Comparison of ENCODE assay signal across 35 cellular contexts in the genomic region with DNA sequence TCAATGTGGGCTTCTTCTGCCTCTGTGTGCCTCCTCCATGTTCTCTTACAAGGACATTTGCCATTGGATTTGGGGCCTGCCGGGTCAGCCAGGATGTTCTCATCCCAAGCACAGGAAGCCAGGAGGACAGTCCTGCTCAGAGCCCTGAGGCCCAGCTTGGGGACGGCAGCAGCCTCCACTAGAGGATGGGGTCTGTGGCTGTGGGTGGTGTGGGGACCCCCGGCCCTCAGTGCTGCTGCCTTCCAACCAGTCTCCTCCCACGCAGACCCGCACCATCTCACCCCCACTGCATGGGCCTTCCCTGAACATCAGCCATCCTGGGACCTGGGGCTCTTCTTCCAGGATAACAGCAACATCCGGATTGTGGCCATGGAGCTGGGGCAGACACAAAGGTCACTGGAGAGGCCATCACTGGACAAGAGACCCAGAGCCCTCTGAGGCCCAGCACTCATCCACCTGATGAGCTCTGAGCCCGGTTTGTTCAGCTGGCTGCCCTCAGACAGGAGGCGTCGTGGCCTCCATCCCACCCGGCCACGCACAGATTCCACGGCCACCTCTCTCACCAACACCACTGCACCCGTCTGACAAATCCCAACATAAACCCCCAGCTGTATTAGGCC. TPM values are rescaled to one million over a fixed set of nuclear protein-coding genes. Genes with fewer than 3 reads are reported as not detected.
"Had no signal": no experiment of that assay in that cellular context is flagged by ENCODE, and none has a peak within 500 bp of the region (broad histone marks: within the 10 kb centered on the region; RNA-seq: fewer than 3 reads in every experiment).

No MANE protein-coding gene starts in this region.

- H3K4me3 ChIP-seq: adrenal gland, body of pancreas, breast epithelium, Peyer's patch, SJSA1 had no signal

- H3K27me3 Mint-ChIP-seq: activated CD4-positive, alpha-beta T cell treated with anti-CD3 and anti-CD28 coated beads, Interleukin-2, amount 10 ng/mL, durations not matched to agents 24 days and 14 days had no signal

- H3K27ac ChIP-seq: adrenal gland, body of pancreas, breast epithelium, Peyer's patch, SJSA1 had no signal

- H3K4me1 Mint-ChIP-seq: activated CD4-positive, alpha-beta T cell treated with anti-CD3 and anti-CD28 coated beads, Interleukin-2, amount 10 ng/mL, durations not matched to agents 24 days and 14 days had no signal

- H3K4me3 Mint-ChIP-seq: activated CD4-positive, alpha-beta T cell treated with anti-CD3 and anti-CD28 coated beads, Interleukin-2, amount 10 ng/mL, durations not matched to agents 24 days and 14 days; activated CD8-positive, alpha-beta T cell treated with anti-CD3 and anti-CD28 coated beads for 36 hours; activated naive CD4-positive, alpha-beta T cell treated with anti-CD3 and anti-CD28 coated beads for 36 hours; activated T-cell treated with anti-CD3 and anti-CD28 coated beads, Interleukin-2, amount 50 U/mL, for 4 hours; activated T-helper 1 cell treated with anti-CD3 and anti-CD28 coated beads, Interleukin-12 subunit alpha, Interleukin-12 subunit beta, Interleukin-2, Interleukin-4 antibody, amounts not matched to agents 30 ng/mL and 10 ng/mL and 1 ng/mL, durations not matched to agents 14 hours and 24 hours and 36 hours; T-helper 1 cell treated with Interleukin-12 subunit alpha and Interleukin-12 subunit beta and Interleukin-4 antibody, amounts not matched to agents 30 μg/mL and 1 μg/mL, for 36 hours; T-helper 2 cell treated with Interferon-gamma antibody and Interleukin-4, amounts not matched to agents 5 μg/mL and 100 μg/mL, for 36 hours had no signal

- ATAC-seq: activated CD8-positive, alpha-beta T cell treated with anti-CD3 and anti-CD28 coated beads for 36 hours; activated naive CD4-positive, alpha-beta T cell treated with anti-CD3 and anti-CD28 coated beads, Interleukin-2, amount 50 U/mL, for 72 hours; activated T-cell treated with anti-CD3 and anti-CD28 coated beads, Interleukin-2, amount 50 U/mL, for 4 hours; body of pancreas; PC-3 had no signal

- DNase-seq: activated CD4-positive, alpha-beta T cell treated with anti-CD3 and anti-CD28 coated beads, Interleukin-2, amount 10 ng/mL, durations not matched to agents 24 days and 14 days; activated CD4-positive, alpha-beta T cell treated with anti-CD3 and anti-CD28 coated beads, Interleukin-2, amount 50 U/mL, for 4 hours; activated CD8-positive, alpha-beta T cell treated with anti-CD3 and anti-CD28 coated beads for 36 hours; activated gamma-delta T cell treated with Interleukin-2 at 50 U/mL for 16 hours; activated naive CD4-positive, alpha-beta T cell treated with anti-CD3 and anti-CD28 coated beads for 36 hours; activated T-cell treated with anti-CD3 and anti-CD28 coated beads for 4 hours; activated T-cell treated with anti-CD3 and anti-CD28 coated beads, Interleukin-2, amount 50 U/mL, for 4 hours; adrenal gland; body of pancreas; KG1; MM.1S; MV-4-11; NCI-H1092; NCI-H146; NCI-H187; NCI-H2029 treated with DMSO at 0.1 percent for 48 hours; NCI-H2107; NCI-H2171; NCI-H510A; NCI-H526; NCI-H748 treated with DMSO at 0.1 percent for 48 hours; NK-92 treated with Interleukin-12 subunit alpha and Interleukin-12 subunit beta, amount 100 ng/mL, for 24 hours; PC-3; Peyer's patch; RPMI8226; SHP77 treated with DMSO at 0.1 percent for 48 hours; SK-N-SH had no signal

- H3K27ac Mint-ChIP-seq: activated CD4-positive, alpha-beta T cell treated with anti-CD3 and anti-CD28 coated beads, Interleukin-2, amount 10 ng/mL, durations not matched to agents 24 days and 14 days; activated CD8-positive, alpha-beta T cell treated with anti-CD3 and anti-CD28 coated beads for 36 hours; activated naive CD4-positive, alpha-beta T cell treated with anti-CD3 and anti-CD28 coated beads for 36 hours; activated naive CD4-positive, alpha-beta T cell treated with anti-CD3 and anti-CD28 coated beads, Interleukin-2, amount 50 U/mL, for 72 hours; activated T-helper 1 cell treated with anti-CD3 and anti-CD28 coated beads, Interleukin-12 subunit alpha, Interleukin-12 subunit beta, Interleukin-2, Interleukin-4 antibody, amounts not matched to agents 30 ng/mL and 10 ng/mL and 1 ng/mL, durations not matched to agents 14 hours and 24 hours and 36 hours; T-helper 1 cell treated with Interleukin-12 subunit alpha and Interleukin-12 subunit beta and Interleukin-4 antibody, amounts not matched to agents 30 μg/mL and 1 μg/mL, for 36 hours; T-helper 2 cell treated with Interferon-gamma antibody and Interleukin-4, amounts not matched to agents 5 μg/mL and 100 μg/mL, for 36 hours had no signal

RNA-seq across cellular contexts. Expression of a gene that starts 56.5 kb away (rescaled TPM):
- total RNA-seq: activated CD4-positive, alpha-beta T cell treated with anti-CD3 and anti-CD28 coated beads, Interleukin-2, amount 10 ng/mL, durations not matched to agents 24 days and 14 days; activated CD8-positive, alpha-beta T cell treated with anti-CD3 and anti-CD28 coated beads for 36 hours; activated naive CD4-positive, alpha-beta T cell treated with anti-CD3 and anti-CD28 coated beads for 36 hours; activated naive CD4-positive, alpha-beta T cell treated with anti-CD3 and anti-CD28 coated beads, Interleukin-2, amount 50 U/mL, for 72 hours; activated T-cell treated with anti-CD3 and anti-CD28 coated beads, Interleukin-2, amount 50 U/mL, for 4 hours; activated T-helper 1 cell treated with anti-CD3 and anti-CD28 coated beads, Interleukin-12 subunit alpha, Interleukin-12 subunit beta, Interleukin-2, Interleukin-4 antibody, amounts not matched to agents 30 ng/mL and 10 ng/mL and 1 ng/mL, durations not matched to agents 14 hours and 24 hours and 36 hours; astrocyte; LHCN-M2; PC-3; SJSA1 had no signal
